ENCODE assay signal across 17 cellular contexts in genomic region chr1:20072771-20073170, GRCh38. TPM values are rescaled to one million over a fixed set of nuclear protein-coding genes. Genes with fewer than 3 reads are reported as not detected.
DNase-seq lines count a peak whose midpoint lies in the region; ATAC-seq and TF ChIP-seq lines count a peak whose summit lies in the region.
"Had no signal": no experiment of that assay in that cellular context is flagged by ENCODE, and none has a peak within 500 bp of the region (broad histone marks: within the 10 kb centered on the region; RNA-seq: fewer than 3 reads in every experiment).

No MANE protein-coding gene starts in this region.

- no peaks in the 10 kb centered on the region for H3K27me3 ChIP-seq in right atrium auricular region
- no peaks in the 10 kb centered on the region for H3K27me3 ChIP-seq in heart left ventricle
- H3K27me3 ChIP-seq in mesenchymal stem cell (ENCODE audit: control insufficient read depth in 1 of 2, insufficient read depth in 1 of 2, low read length in 2 of 2): no peaks in the 10 kb centered on the region
- H3K27me3 ChIP-seq in sigmoid colon: no peaks in the 10 kb centered on the region

- no peak overlapping the region for H2AFZ ChIP-seq in mesenchymal stem cell (ENCODE audit: low read depth, low read length)

- CTCF ChIA-PET in activated B cell treated with CpG ODN at 0.5 μM for 24 hours (lab: Charles Lee): no interaction called here

- H3K36me3 Mint-ChIP-seq in activated B cell treated with CpG ODN at 0.5 μM for 24 hours (ENCODE audit: low read depth): no peaks in the 10 kb centered on the region
- H3K36me3 Mint-ChIP-seq: CD14-positive monocyte; CD8-positive, alpha-beta T cell had no signal

- H3K4me1 Mint-ChIP-seq in activated B cell treated with CpG ODN at 0.5 μM for 24 hours: peaks cover 58% of the 10 kb centered on the region
- H3K4me1 Mint-ChIP-seq: CD14-positive monocyte had no signal

- ATAC-seq in heart left ventricle: no peak
- ATAC-seq in activated B cell treated with CpG ODN at 0.5 μM for 24 hours (ENCODE audit: low read depth): no peak
- ATAC-seq: CD8-positive, alpha-beta T cell had no signal

- peak overlapping the region; percentile 2 to 55 for H3K4me3 ChIP-seq in right atrium auricular region
- no peak overlapping the region for H3K4me3 ChIP-seq in heart left ventricle
- peak overlapping the region in 1 of 2 experiments; percentile 13 for H3K4me3 ChIP-seq in mesenchymal stem cell (ENCODE audit: insufficient read depth in 1 of 2, low read depth in 1 of 2, low read length in 2 of 2)
- no peak overlapping the region for H3K4me3 ChIP-seq in sigmoid colon

- intact Hi-C loops in heart left ventricle (cut with DNase I): loop anchor here in 1 of 10 donors (5.0 kb wide), 1 partner anchor 45 kb away; no protein-coding TSS in a partner anchor
- intact Hi-C loops in activated B cell treated with CpG ODN at 0.5 μM for 24 hours (cut with micrococcal nuclease): no loop called here
- intact Hi-C loops in sigmoid colon (cut with DNase I): loop anchor here (10.0 kb wide), 1 partner anchor 412 kb away; the partner anchor contains the start of gene CAMK2N1

- H3K9me3 Mint-ChIP-seq in activated B cell treated with CpG ODN at 0.5 μM for 24 hours: no peaks in the 10 kb centered on the region
- H3K9me3 Mint-ChIP-seq: CD8-positive, alpha-beta T cell; HFFc6 had no signal

- H3K27ac ChIP-seq in right atrium auricular region: peak overlapping the region; percentile 88 to 91
- H3K27ac ChIP-seq in heart left ventricle: peak overlapping the region in 6 of 12 donors; percentile 5 to 87 (median 20)
- H3K27ac ChIP-seq in mesenchymal stem cell (ENCODE audit: low read length, poor library complexity, severe bottlenecking): no peak overlapping the region
- H3K27ac ChIP-seq in sigmoid colon: peak overlapping the region; percentile 33 to 90 (median 85)

- H3K23ac ChIP-seq in mesenchymal stem cell (ENCODE audit: low read length in 2 of 2): no peak overlapping the region

- H3K4me3 Mint-ChIP-seq in activated B cell treated with CpG ODN at 0.5 μM for 24 hours: peak overlapping the region; percentile 53
- H3K4me3 Mint-ChIP-seq: CD14-positive monocyte; CD8-positive, alpha-beta T cell; HFFc6 had no signal

- no peak overlapping the region for H3K4me2 ChIP-seq in mesenchymal stem cell (ENCODE audit: low read length, poor library complexity, severe bottlenecking)

- H2BK15ac ChIP-seq in mesenchymal stem cell (ENCODE audit: low read depth, poor library complexity, severe bottlenecking): no peak overlapping the region

- TF ChIP-seq CTCF in right atrium auricular region (IDR thresholded peaks at IDR 0.05) (no peak), heart left ventricle (IDR thresholded peaks at IDR 0.05) (no peak), activated B cell treated with CpG ODN at 0.5 μM for 24 hours (IDR thresholded peaks at IDR 0.05) (no peak), sigmoid colon (IDR thresholded peaks at IDR 0.05) (no peak)

- no peak overlapping the region for H4K91ac ChIP-seq in mesenchymal stem cell (ENCODE audit: low read length)

- H3K27ac Mint-ChIP-seq in activated B cell treated with CpG ODN at 0.5 μM for 24 hours: peak overlapping the region; percentile 26
- H3K27ac Mint-ChIP-seq: CD14-positive monocyte; CD8-positive, alpha-beta T cell; HFFc6 had no signal

- POLR2A ChIA-PET in activated B cell treated with CpG ODN at 0.5 μM for 24 hours (lab: Charles Lee): no interaction called here

- no peak overlapping the region for H4K8ac ChIP-seq in mesenchymal stem cell (ENCODE audit: low read length)

- TF ChIP-seq POLR2A in heart left ventricle (IDR thresholded peaks at IDR 0.05) (no peak), sigmoid colon (IDR thresholded peaks at IDR 0.05) (no peak)

- H3K36me3 ChIP-seq in right atrium auricular region (peaks cover 36% of the 10 kb centered on the region), heart left ventricle (peaks cover 0 to 33% (median 0%) of the 10 kb centered on the region in 9 donors), mesenchymal stem cell (ENCODE audit: control insufficient read depth in 1 of 2, insufficient read depth in 2 of 2, low read depth in 1 of 2, low read length in 2 of 2) (peaks cover 0 to 5% of the 10 kb centered on the region in 2 experiments), sigmoid colon (no peaks in the 10 kb centered on the region)

- no peak overlapping the region for H3K18ac ChIP-seq in mesenchymal stem cell (ENCODE audit: low read depth in 1 of 2, low read length in 2 of 2)

- H2BK120ac ChIP-seq in mesenchymal stem cell (ENCODE audit: low read depth, low read length): no peak overlapping the region

- 72 to 94% (median 81%) methylated on average over 7 of the region's 7 CpGs for WGBS in heart left ventricle, 4 donors
- 75% methylated on average over 7 of the region's 7 CpGs for WGBS in mesenchymal stem cell
- WGBS in sigmoid colon, 2 donors: 84 to 94% methylated on average over 7 of the region's 7 CpGs

- H2BK12ac ChIP-seq in mesenchymal stem cell (ENCODE audit: low read length in 2 of 2): no peak overlapping the region

- peak; percentile 56 for DNase-seq in right atrium auricular region (ENCODE audit: low spot score)
- no peak for DNase-seq in heart left ventricle
- DNase-seq in activated B cell treated with CpG ODN at 0.5 μM for 24 hours: no peak
- DNase-seq in mesenchymal stem cell: no peak
- DNase-seq in sigmoid colon: peak; percentile 37
- DNase-seq in DMS79 (lab: John Stamatoyannopoulos, UW): no peak
- DNase-seq in NCI-H748 (lab: John Stamatoyannopoulos, UW; ENCODE audit: unreplicated experiment): no peak
- no peak for DNase-seq in NCI-H1694 (lab: John Stamatoyannopoulos, UW)
- DNase-seq: ACHN, COR-L47, GF-D8, HFFc6 had no signal

- H3K4me1 ChIP-seq in right atrium auricular region (peaks cover 3 to 78% of the 10 kb centered on the region in 2 donors), heart left ventricle (peaks cover 2 to 63% (median 24%) of the 10 kb centered on the region in 12 donors), mesenchymal stem cell (ENCODE audit: control insufficient read depth, insufficient read depth, low read depth, low read length) (no peaks in the 10 kb centered on the region), sigmoid colon (peaks cover 0 to 42% (median 38%) of the 10 kb centered on the region in 4 donors)

- no peaks in the 10 kb centered on the region for H3K9me3 ChIP-seq in right atrium auricular region
- H3K9me3 ChIP-seq in heart left ventricle: no peaks in the 10 kb centered on the region
- no peaks in the 10 kb centered on the region for H3K9me3 ChIP-seq in mesenchymal stem cell (ENCODE audit: control insufficient read depth, low read length)
- H3K9me3 ChIP-seq in sigmoid colon: no peaks in the 10 kb centered on the region

- no peak overlapping the region for H2BK5ac ChIP-seq in mesenchymal stem cell (ENCODE audit: low read depth, low read length, poor library complexity, severe bottlenecking)

- no peak for TF ChIP-seq EP300 in sigmoid colon (IDR thresholded peaks at IDR 0.05)

- H3K4ac ChIP-seq in mesenchymal stem cell (ENCODE audit: low read depth in 1 of 2, low read length in 2 of 2): no peak overlapping the region

- no peaks in the 10 kb centered on the region for H3K79me1 ChIP-seq in mesenchymal stem cell (replicated peaks; ENCODE audit: low read length, poor library complexity, severe bottlenecking)

- peak overlapping the region; percentile 28 for H3K9ac ChIP-seq in mesenchymal stem cell (ENCODE audit: low read length)

- H3K27me3 Mint-ChIP-seq in activated B cell treated with CpG ODN at 0.5 μM for 24 hours: no peaks in the 10 kb centered on the region

- no peak overlapping the region for H2AK5ac ChIP-seq in mesenchymal stem cell (ENCODE audit: low read length, severe bottlenecking)

- no peak overlapping the region for H3K14ac ChIP-seq in mesenchymal stem cell (ENCODE audit: low read length in 2 of 2)

RNA-seq across cellular contexts. Expression of gene PLA2G5, which starts 2.8 kb away (rescaled TPM):
- total RNA-seq in right atrium auricular region (100 to 1,000 TPM; 115 to 149 TPM), heart left ventricle (10 to 100 TPM; 31.9 to 80.3 (median 43.9) TPM), activated B cell treated with CpG ODN at 0.5 μM for 24 hours (not detected in 2 replicates), sigmoid colon (10 to 100 TPM; 18.6 to 45.4 (median 30.5) TPM)
- polyA plus RNA-seq in heart left ventricle (100 to 1,000 TPM in 1 of 2 donors, 10 to 100 TPM in 1; 25.6 to 102 TPM), sigmoid colon (1 to 10 TPM in 2 of 3 donors, under 1 TPM in 1; 0.69 to 5.4 (median 2.4) TPM)
- not detected for polyA plus RNA-seq in mesenchymal stem cell (2013, experiment 1 of 2)
- polyA plus RNA-seq in mesenchymal stem cell (2013, experiment 2 of 2): not detected
- total RNA-seq: A172; CD8-positive, alpha-beta T cell; H4; HFFc6; HT1080 had no signal
- polyA plus RNA-seq: CD14-positive monocyte had no signal

RNA-seq across cellular contexts. Expression of gene PLA2G2D, which starts 46.6 kb away (rescaled TPM):
- total RNA-seq in right atrium auricular region (not detected), heart left ventricle (1 to 10 TPM in 1 of 9 donors, under 1 TPM in 1, not detected in 7; 0.85 to 5.4 TPM), activated B cell treated with CpG ODN at 0.5 μM for 24 hours (0.16 and 0.29 TPM in 2 replicates), sigmoid colon (under 1 TPM in 1 of 4 donors, not detected in 3; 0.16 TPM)
- polyA plus RNA-seq in heart left ventricle (not detected), sigmoid colon (1 to 10 TPM in 1 of 3 donors, not detected in 2; 8.6 TPM)
- not detected for polyA plus RNA-seq in mesenchymal stem cell (2013, experiment 1 of 2)
- not detected for polyA plus RNA-seq in mesenchymal stem cell (2013, experiment 2 of 2)
- total RNA-seq: A172; CD8-positive, alpha-beta T cell; H4; HFFc6; HT1080 had no signal

Comparison
In these comparisons a context has a peak if more than half of its experiments do, and no peak if none do; other contexts are left out.
1. DNase-seq: peak in right atrium auricular region (single experiment) and sigmoid colon (single experiment); none in heart left ventricle (0 of 5), activated B cell treated with CpG ODN at 0.5 μM for 24 hours (single experiment), mesenchymal stem cell (single experiment), DMS79 (single experiment), NCI-H748 (single experiment) and NCI-H1694 (single experiment).
2. H3K4me3 ChIP-seq: peak in right atrium auricular region (2 of 2); none in heart left ventricle (0 of 12) and sigmoid colon (0 of 4).
3. RNA of gene PLA2G5, which starts 2.8 kb away (total RNA-seq): 115 to 149 TPM in right atrium auricular region, 31.9 to 80.3 TPM in heart left ventricle and 18.6 to 45.4 TPM in sigmoid colon; not detected in activated B cell treated with CpG ODN at 0.5 μM for 24 hours; every median in the first group is over 10 times any median in the second.